In genomic region chr20:653110-653589, GRCh38 we compare ENCODE assay signal across 8 cellular contexts. TPM values are rescaled to one million over a fixed set of nuclear protein-coding genes. Genes with fewer than 3 reads are reported as not detected.
DNase-seq lines count a peak whose midpoint lies in the region; ATAC-seq, FAIRE-seq and TF ChIP-seq lines count a peak whose summit lies in the region.

Gene SRXN1, minus strand, starts transcription at chr20:653200. Its CDS starts 15 bp downstream, at chr20:653185.

- peak within 1 kb of the TSS; percentile 79 for H3K4me3 Mint-ChIP-seq in activated CD4-positive, alpha-beta T cell treated with anti-CD3 and anti-CD28 coated beads, Interleukin-2, amount 10 ng/mL, durations not matched to agents 7 days and 5 days

- H3K27ac Mint-ChIP-seq in activated CD4-positive, alpha-beta T cell treated with anti-CD3 and anti-CD28 coated beads, Interleukin-2, amount 10 ng/mL, durations not matched to agents 7 days and 5 days: peak within 1 kb of the TSS; percentile 81

- CTCF ChIA-PET in activated CD4-positive, alpha-beta T cell treated with anti-CD3 and anti-CD28 coated beads, Interleukin-2, amount 10 ng/mL, durations not matched to agents 7 days and 5 days (lab: Charles Lee): interaction anchor here (2.0 kb wide), 1 partner anchor 14 kb away, joined by 6 read pairs; no protein-coding TSS in a partner anchor
- CTCF ChIA-PET in HepG2 (lab: Yijun Ruan, JAX; ENCODE audit: low intra/inter-chr PET ratio, low total read pairs): interaction anchor here (1.2 to 2.3 kb wide), 4 partner anchors 14 to 91 kb away, joined by 3 to 14 read pairs (median 8); no protein-coding TSS in a partner anchor

- peaks cover 32% of the 10 kb centered on the region for H3K4me1 Mint-ChIP-seq in activated CD4-positive, alpha-beta T cell treated with anti-CD3 and anti-CD28 coated beads, Interleukin-2, amount 10 ng/mL, durations not matched to agents 7 days and 5 days

- peak within 1 kb of the TSS; percentile 67 to 96 (median 93) for H3K4me3 ChIP-seq in HepG2 (replicated peaks in 1 of 3; ENCODE audit: insufficient read depth in 1 of 3, low read depth in 2 of 3, low read length in 3 of 3)

- peaks cover 15% of the 10 kb centered on the region for H3K36me3 Mint-ChIP-seq in activated CD4-positive, alpha-beta T cell treated with anti-CD3 and anti-CD28 coated beads, Interleukin-2, amount 10 ng/mL, durations not matched to agents 7 days and 5 days (ENCODE audit: low read depth)

- FAIRE-seq in HepG2 (lab: Jason Lieb, UNC): no peak

- H3K4me2 ChIP-seq in HepG2 (ENCODE audit: low read depth, low read length): peak within 1 kb of the TSS; percentile 99

- TF ChIP-seq EP300 in HepG2 (IDR thresholded peaks at IDR 0.05; ENCODE audit: low read depth in 2 of 2, low read length in 2 of 2) (peak; percentile 14 to 74; a peak in 3 of 4 replicates), HepG2 (CRISPR knock-in tag; IDR thresholded peaks at IDR 0.05; ENCODE audit: borderline replicate concordance) (peak; percentile 69; the same call in 1 of the 2 replicates)

- peaks cover 37% of the 10 kb centered on the region for H3K4me1 ChIP-seq in HepG2 (ENCODE audit: insufficient read depth, low read length)

- H3K9me3 ChIP-seq in HepG2 (ENCODE audit: low read length): no peaks in the 10 kb centered on the region

- intact Hi-C loops in HepG2 (cut with micrococcal nuclease; ENCODE audit: unreplicated experiment): no loop called here

- peaks cover 16% of the 10 kb centered on the region for H3K27me3 Mint-ChIP-seq in activated CD4-positive, alpha-beta T cell treated with anti-CD3 and anti-CD28 coated beads, Interleukin-2, amount 10 ng/mL, durations not matched to agents 7 days and 5 days

- ATAC-seq in HG02938 (IDR thresholded peaks at IDR 0.05; ENCODE audit: unreplicated experiment) (peak; percentile 51), HepG2 (peak; percentile 87)

- H4K20me1 ChIP-seq in HepG2 (ENCODE audit: insufficient read depth, low read length): no peaks in the 10 kb centered on the region

- in situ Hi-C loops in HepG2 (cut with HindIII; ENCODE audit: extremely low pct_ligation_motif_present, low pct_unique_long_range_greater_than_20kb): no loop called here

- no TSS peak for BruUV-seq in HepG2 (replicated peaks; lab: Mats Ljungman, UMichigan)

- POLR2A ChIA-PET in activated CD4-positive, alpha-beta T cell treated with anti-CD3 and anti-CD28 coated beads, Interleukin-2, amount 10 ng/mL, durations not matched to agents 7 days and 5 days (lab: Charles Lee): no interaction called here
- POLR2A ChIA-PET in HepG2 (lab: Yijun Ruan, JAX): interaction anchor here (1.0 kb wide), 1 partner anchor 109 kb away, joined by 3 read pairs; no protein-coding TSS in a partner anchor

- WGBS in HepG2 (ENCODE audit: low lambda C conversion rate): 2% methylated on average over 27 of the region's 74 CpGs

- peak; percentile 97 for TF ChIP-seq RAD21 in HepG2 (CRISPR knock-in tag; IDR thresholded peaks at IDR 0.05)

- DNase-seq in A172 (ENCODE audit: low spot score) (peak; percentile 83), NCI-H2227 treated with DMSO at 0.1 percent for 48 hours (lab: John Stamatoyannopoulos, UW) (peak; percentile 40), dedifferentiated amniotic fluid mesenchymal stem cell (ENCODE audit: extremely low spot score) (peak; percentile 88), HepG2 (ENCODE audit: low spot score) (peak; percentile 92)
- DNase-seq in activated CD4-positive, alpha-beta T cell treated with anti-CD3 and anti-CD28 coated beads, Interleukin-2, amount 10 ng/mL, durations not matched to agents 7 days and 5 days: peak; percentile 77
- DNase-seq in stimulated activated CD4-positive, alpha-beta T cell treated with anti-CD3 and anti-CD28 coated beads, Interleukin-2, amount 100 ng/mL, for 48 hours: peak; percentile 79 to 85

- H3K36me3 ChIP-seq in HepG2 (replicated peaks in 1 of 2; ENCODE audit: control insufficient read depth in 1 of 2, insufficient read depth in 2 of 2, low read length in 2 of 2): peaks cover 5 to 23% of the 10 kb centered on the region in 2 experiments

- peak within 1 kb of the TSS; percentile 75 for H3K27ac ChIP-seq in HepG2 (ENCODE audit: extremely low read length, insufficient read depth, low read length)

- TF ChIP-seq CTCF in HepG2 (CRISPR knock-in tag; IDR thresholded peaks at IDR 0.05): peak; percentile 91

- TF ChIP-seq POLR2A in GM15510 (IDR thresholded peaks at IDR 0.05; ENCODE audit: borderline replicate concordance, extremely low read depth, insufficient read length): peak; percentile 77
- peak in 1 of 2 experiments; percentile 62; a peak in 1 of 4 replicates for TF ChIP-seq POLR2A in HepG2 (IDR thresholded peaks at IDR 0.05; ENCODE audit: insufficient read depth in 1 of 2, low read depth in 2 of 2, low read length in 2 of 2)

- peak within 1 kb of the TSS; percentile 87 for H3K9ac ChIP-seq in HepG2 (ENCODE audit: insufficient read depth, low read depth, low read length)

- peaks cover 13% of the 10 kb centered on the region for H3K79me2 ChIP-seq in HepG2 (ENCODE audit: insufficient read depth, low read length)

- no peaks in the 10 kb centered on the region for H3K9me3 Mint-ChIP-seq in activated CD4-positive, alpha-beta T cell treated with anti-CD3 and anti-CD28 coated beads, Interleukin-2, amount 10 ng/mL, durations not matched to agents 7 days and 5 days

- H3K27me3 ChIP-seq in HepG2 (ENCODE audit: control insufficient read depth in 1 of 2, insufficient read depth in 2 of 2, low read length in 2 of 2): peaks cover 4 to 30% of the 10 kb centered on the region in 2 experiments; a peak in 2 of 5 replicates

- peak within 1 kb of the TSS; percentile 21 for H2AFZ ChIP-seq in HepG2 (ENCODE audit: low read length)

TF ChIP-seq in HepG2, 621 proteins besides CTCF, POLR2A, EP300 and RAD21 (continues in another document):
- no peak for TF ChIP-seq GATA4 (IDR thresholded peaks at IDR 0.05; ENCODE audit: borderline replicate concordance, low read depth)
- TF ChIP-seq MED13 (CRISPR knock-in tag; IDR thresholded peaks at IDR 0.05): no peak; the same call in 1 of the 2 replicates
- 0 out of 2 replicates have a peak, but pooled peaks have one; percentile 11 for TF ChIP-seq ZNF652 (CRISPR knock-in tag; IDR thresholded peaks at IDR 0.05; ENCODE audit: borderline replicate concordance, low read depth)
- TF ChIP-seq SOX13 (IDR thresholded peaks at IDR 0.05): peak; percentile 22; the same call in 1 of the 2 replicates
- no peak; a peak in 1 of 4 replicates for TF ChIP-seq SOX13 (CRISPR knock-in tag; conservative IDR thresholded peaks at IDR 0.05 in 1 of 2, IDR thresholded peaks at IDR 0.05 in 1 of 2)
- TF ChIP-seq ZNF512 (CRISPR knock-in tag; IDR thresholded peaks at IDR 0.05): no peak
- TF ChIP-seq CENPT (CRISPR knock-in tag; IDR thresholded peaks at IDR 0.05; ENCODE audit: low read depth): no peak
- TF ChIP-seq ATF4 (CRISPR knock-in tag; IDR thresholded peaks at IDR 0.05): peak in 1 of 2 experiments; percentile 66; a peak in 1 of 4 replicates
- peak; percentile 31; the same call in 1 of the 2 replicates for TF ChIP-seq HDAC1 (CRISPR knock-in tag; IDR thresholded peaks at IDR 0.05)
- no peak for TF ChIP-seq PAWR (CRISPR knock-in tag; IDR thresholded peaks at IDR 0.05; ENCODE audit: borderline replicate concordance)

RNA-seq across cellular contexts. Expression of gene SRXN1, which starts in this region (rescaled TPM):
- 142 and 158 TPM in 2 replicates for total RNA-seq in A172 (2014; rRNA removed; shearing (Covaris generic))
- total RNA-seq in activated CD4-positive, alpha-beta T cell treated with anti-CD3 and anti-CD28 coated beads, Interleukin-2, amount 10 ng/mL, durations not matched to agents 7 days and 5 days: 10 to 100 TPM; 11.5 to 12.9 TPM
- total RNA-seq in HepG2 (2016; rRNA removed; fragmentation: Illumina TruSeq; extraction: Trizol): 87.7 and 98.2 TPM in 2 replicates
- total RNA-seq in HepG2 (2016; cell fraction: cytosol; rRNA removed; fragmentation: Illumina TruSeq; extraction: Trizol; ENCODE audit: low read depth): 26.2 and 26.7 TPM in 2 replicates
- 85.6 and 95.5 TPM in 2 replicates for total RNA-seq in HepG2 (2016; cell fraction: insoluble cytoplasmic fraction; rRNA removed; fragmentation: Illumina TruSeq; extraction: Trizol)
- 86.8 and 92.3 TPM in 2 replicates for total RNA-seq in HepG2 (2016; cell fraction: membrane; rRNA removed; fragmentation: Illumina TruSeq; extraction: Trizol)
- 37.3 and 40.4 TPM in 2 replicates for total RNA-seq in HepG2 (2016; cell fraction: nucleus; rRNA removed; fragmentation: Illumina TruSeq; extraction: Trizol)
- 29.9 and 41.3 TPM in 2 replicates for polyA plus RNA-seq in HepG2 (2011; rRNA removed)
- polyA plus RNA-seq in HepG2 (2011; cell fraction: cytosol; rRNA removed): 26.1 and 37.8 TPM in 2 replicates
- polyA plus RNA-seq in HepG2 (2011; cell fraction: nucleus; rRNA removed): 10.4 and 16.8 TPM in 2 replicates
- polyA plus RNA-seq in HepG2 (2012): 39.7 and 59.3 TPM in 2 replicates
- 18.8 and 21.5 TPM in 2 replicates for polyA plus RNA-seq in HepG2 (2016; cell fraction: cytosol; fragmentation: Illumina TruSeq; extraction: Trizol; ENCODE audit: low read depth)
- 78.8 and 84.6 TPM in 2 replicates for polyA plus RNA-seq in HepG2 (2016; cell fraction: insoluble cytoplasmic fraction; fragmentation: Illumina TruSeq; extraction: Trizol; ENCODE audit: low read depth)
- polyA plus RNA-seq in HepG2 (2016; cell fraction: membrane; fragmentation: Illumina TruSeq; extraction: Trizol; ENCODE audit: low read depth): 49.8 and 51.3 TPM in 2 replicates
- polyA plus RNA-seq in HepG2 (2016; cell fraction: nucleus; fragmentation: Illumina TruSeq; extraction: Trizol; ENCODE audit: insufficient read depth, low read depth): 53.3 and 55.5 TPM in 2 replicates
- 29.6 and 43.5 TPM in 2 replicates for polyA minus RNA-seq in HepG2 (2011; rRNA and poly(A)+ RNA removed; ENCODE audit: low replicate concordance)
- polyA minus RNA-seq in HepG2 (2011; cell fraction: cytosol; rRNA and poly(A)+ RNA removed): 17.1 and 26.2 TPM in 2 replicates
- 8.4 and 15.7 TPM in 2 replicates for polyA minus RNA-seq in HepG2 (2011; cell fraction: nucleus; rRNA and poly(A)+ RNA removed)

Comparison
In these comparisons a context has a peak if more than half of its experiments do, and no peak if none do; other contexts are left out.
1. Peak in every context shown above with its lines: DNase-seq, ATAC-seq, H3K4me3 ChIP-seq and H3K27ac ChIP-seq.
2. DNase-seq: peak in every context shown above with its lines; median percentile 92 in HepG2; 88 in dedifferentiated amniotic fluid mesenchymal stem cell; 83 in A172; 82 in stimulated activated CD4-positive, alpha-beta T cell treated with anti-CD3 and anti-CD28 coated beads, Interleukin-2, amount 100 ng/mL, for 48 hours; 77 in activated CD4-positive, alpha-beta T cell treated with anti-CD3 and anti-CD28 coated beads, Interleukin-2, amount 10 ng/mL, durations not matched to agents 7 days and 5 days; 40 in NCI-H2227 treated with DMSO at 0.1 percent for 48 hours.